19 cellular contexts compared by ENCODE assay signal in genomic region chr12:6197996-6198395, GRCh38. TPM values are rescaled to one million over a fixed set of nuclear protein-coding genes. Genes with fewer than 3 reads are reported as not detected.
DNase-seq lines count a peak whose midpoint lies in the region; ATAC-seq and TF ChIP-seq lines count a peak whose summit lies in the region.
"Had no signal": no experiment of that assay in that cellular context is flagged by ENCODE, and none has a peak within 500 bp of the region (broad histone marks: within the 10 kb centered on the region; RNA-seq: fewer than 3 reads in every experiment).

No MANE protein-coding gene starts in this region.

- H3K9ac ChIP-seq in HUES6 (ENCODE audit: low read length) (peak overlapping the region; percentile 16), muscle layer of colon (ENCODE audit: low read length) (peak overlapping the region; percentile 94)
- H3K9ac ChIP-seq: KMS-11 had no signal

- H3K4me1 ChIP-seq in HUES6 (ENCODE audit: control insufficient read depth, insufficient read depth, low read length), result peaks cover 65% of the 10 kb centered on the region
- peaks cover 35% of the 10 kb centered on the region for H3K4me1 ChIP-seq in muscle layer of colon (ENCODE audit: insufficient read depth, low read length)
- H3K4me1 ChIP-seq in tibial nerve, result peaks cover 0 to 53% (median 17%) of the 10 kb centered on the region in 4 donors

- 60 to 62% methylated on average over 6 of the region's 6 CpGs for WGBS in tibial nerve, 2 donors

- no peak for ATAC-seq in HG03571 (IDR thresholded peaks at IDR 0.05; ENCODE audit: unreplicated experiment)
- ATAC-seq: heart right ventricle, left colon, Panc1 had no signal

- peaks cover 21% of the 10 kb centered on the region for H3K27me3 ChIP-seq in HUES6 (ENCODE audit: control insufficient read depth, insufficient read depth, low read length)
- H3K27me3 ChIP-seq in muscle layer of colon (ENCODE audit: control insufficient read depth in 1 of 2, insufficient read depth in 2 of 2, low read length in 2 of 2), result no peaks in the 10 kb centered on the region
- no peaks in the 10 kb centered on the region for H3K27me3 ChIP-seq in tibial nerve

- no peak overlapping the region for H3K4me3 Mint-ChIP-seq in chondrocyte (ENCODE audit: unreplicated experiment)
- H3K4me3 Mint-ChIP-seq: activated B cell treated with CpG ODN at 0.5 μM for 24 hours had no signal

- peak overlapping the region; percentile 28 for H3K27ac Mint-ChIP-seq in chondrocyte (ENCODE audit: unreplicated experiment)
- H3K27ac Mint-ChIP-seq: activated B cell treated with CpG ODN at 0.5 μM for 24 hours had no signal

- TF ChIP-seq EP300 in tibial nerve (IDR thresholded peaks at IDR 0.05), result peak in 1 of 2 donors; percentile 29

- no peaks in the 10 kb centered on the region for H3K36me3 Mint-ChIP-seq in chondrocyte (ENCODE audit: low read depth)
- H3K36me3 Mint-ChIP-seq: naive B cell had no signal

- no peak for TF ChIP-seq POLR2A in tibial nerve (IDR thresholded peaks at IDR 0.05)

- TF ChIP-seq CTCF in chondrocyte (IDR thresholded peaks at IDR 0.05) (no peak), tibial nerve (IDR thresholded peaks at IDR 0.05) (no peak)

- peaks cover 7% of the 10 kb centered on the region for H3K27me3 Mint-ChIP-seq in chondrocyte (ENCODE audit: low read depth)

- no peaks in the 10 kb centered on the region for H3K9me3 Mint-ChIP-seq in chondrocyte (ENCODE audit: low read depth)
- H3K9me3 Mint-ChIP-seq: activated B cell treated with CpG ODN at 0.5 μM for 24 hours, naive B cell had no signal

- no peak for DNase-seq in chondrocyte (ENCODE audit: low spot score)
- no peak for DNase-seq in tibial nerve (ENCODE audit: low spot score in 2 of 2)
- DNase-seq in NCI-H2029 (lab: John Stamatoyannopoulos, UW), result no peak
- DNase-seq in NCI-H2171 (lab: John Stamatoyannopoulos, UW), result no peak
- DNase-seq: activated B cell treated with CpG ODN at 0.5 μM for 24 hours, amniotic stem cell, C1 segment of cervical spinal cord, heart right ventricle, naive B cell, NCI-H1436 treated with DMSO at 0.1 percent for 48 hours, NCI-H524 treated with DMSO at 0.1 percent for 48 hours, retina had no signal

- peaks cover 33% of the 10 kb centered on the region for H3K4me1 Mint-ChIP-seq in chondrocyte (ENCODE audit: low read depth)

- H3K4me3 ChIP-seq in HUES6 (ENCODE audit: low read depth, low read length) (no peak overlapping the region), muscle layer of colon (ENCODE audit: low read depth in 1 of 2, low read length in 2 of 2) (no peak overlapping the region), tibial nerve (no peak overlapping the region)
- H3K4me3 ChIP-seq: HAP-1, heart right ventricle had no signal

- H3K9me3 ChIP-seq in HUES6 (ENCODE audit: control insufficient read depth, insufficient read depth, low read depth, low read length) (no peaks in the 10 kb centered on the region), muscle layer of colon (ENCODE audit: low read length) (no peaks in the 10 kb centered on the region), tibial nerve (no peaks in the 10 kb centered on the region)
- H3K9me3 ChIP-seq: HAP-1, heart right ventricle had no signal

- H3K36me3 ChIP-seq in HUES6 (ENCODE audit: control insufficient read depth, insufficient read depth, low read length) (peaks cover 9% of the 10 kb centered on the region), muscle layer of colon (ENCODE audit: insufficient read depth, low read length) (no peaks in the 10 kb centered on the region), tibial nerve (no peaks in the 10 kb centered on the region)
- H3K36me3 ChIP-seq: heart right ventricle had no signal

- no peak overlapping the region for H3K27ac ChIP-seq in HUES6 (ENCODE audit: low read depth, low read length)
- H3K27ac ChIP-seq in muscle layer of colon (ENCODE audit: low read depth, low read length), result peak overlapping the region; percentile 62
- peak overlapping the region in 3 of 4 donors; percentile 9 to 99 (median 98) for H3K27ac ChIP-seq in tibial nerve
- H3K27ac ChIP-seq: KMS-11 had no signal

RNA-seq across cellular contexts. Expression of gene CD9, which starts 2.2 kb away (rescaled TPM):
- total RNA-seq in chondrocyte (54.7 to 62.1 TPM (median 60.7 TPM) in 3 replicates), tibial nerve (100 to 1,000 TPM; 297 to 500 (median 391) TPM)
